ENCODE assay signal across 23 cellular contexts in genomic region chr18:41975287-41975683, GRCh38. TPM values are rescaled to one million over a fixed set of nuclear protein-coding genes. Genes with fewer than 3 reads are reported as not detected.
DNase-seq lines count a peak whose midpoint lies in the region; ATAC-seq, FAIRE-seq and TF ChIP-seq lines count a peak whose summit lies in the region.
"Had no signal": no experiment of that assay in that cellular context is flagged by ENCODE, and none has a peak within 500 bp of the region (broad histone marks: within the 10 kb centered on the region; RNA-seq: fewer than 3 reads in every experiment).

No MANE protein-coding gene starts in this region.

- ATAC-seq in activated CD4-positive, alpha-beta T cell treated with anti-CD3 and anti-CD28 coated beads for 36 hours: peak; percentile 45
- ATAC-seq in GM12878 (no peak), GM18873 (IDR thresholded peaks at IDR 0.05; ENCODE audit: low FRiP score, unreplicated experiment) (no peak)
- peak; percentile 68 for ATAC-seq in stimulated activated naive CD8-positive, alpha-beta T cell treated with anti-CD3 and anti-CD28 coated beads, Interleukin-15, Interleukin-2, amounts not matched to agents 100 U/mL and 50 U/mL, for 24 hours
- ATAC-seq: HCT116, Panc1 had no signal

- BruUV-seq in GM12878 (replicated peaks; lab: Mats Ljungman, UMichigan): no TSS peak

- H3K4me2 ChIP-seq in GM12878 (ENCODE audit: control insufficient read depth, insufficient read depth): no peak overlapping the region
- H3K4me2 ChIP-seq: BLaER1 had no signal

- H3K4me1 ChIP-seq in cardiac muscle cell (ENCODE audit: low read depth) (peaks cover 16% of the 10 kb centered on the region), left ventricle myocardium inferior (no peaks in the 10 kb centered on the region), GM12878 (ENCODE audit: control insufficient read depth, insufficient read depth, low read length) (peaks cover 10% of the 10 kb centered on the region)

- H4K20me1 ChIP-seq in GM12878 (ENCODE audit: control insufficient read depth, insufficient read depth): no peaks in the 10 kb centered on the region

- no peaks in the 10 kb centered on the region for H3K27me3 Mint-ChIP-seq in activated CD4-positive, alpha-beta T cell treated with anti-CD3 and anti-CD28 coated beads for 36 hours
- H3K27me3 Mint-ChIP-seq: CD8-positive, alpha-beta memory T cell had no signal

- DNase-seq in activated CD4-positive, alpha-beta T cell treated with anti-CD3 and anti-CD28 coated beads for 36 hours: no peak
- no peak for DNase-seq in activated CD4-positive, alpha-beta T cell treated with anti-CD3 and anti-CD28 coated beads for 1 hour
- DNase-seq in cardiac muscle cell (ENCODE audit: low read depth in 1 of 2, low spot score in 1 of 2): no peak
- DNase-seq in left ventricle myocardium inferior: no peak
- DNase-seq in GM12878 (ENCODE audit: low read depth, low spot score): no peak
- no peak for DNase-seq in stimulated activated naive CD8-positive, alpha-beta T cell treated with anti-CD3 and anti-CD28 coated beads, Interleukin-15, Interleukin-2, amounts not matched to agents 100 U/mL and 50 U/mL, for 24 hours
- no peak for DNase-seq in effector CD4-positive, alpha-beta T cell
- DNase-seq: ACHN, KG1, NCI-H1105, NCI-H2029 treated with DMSO at 0.1 percent for 48 hours, NCI-H226, NCI-H510A treated with DMSO at 0.1 percent for 48 hours, NCI-H82 had no signal

- no peaks in the 10 kb centered on the region for H3K9me3 ChIP-seq in cardiac muscle cell (ENCODE audit: low read depth)
- H3K9me3 ChIP-seq in left ventricle myocardium inferior (replicated peaks): no peaks in the 10 kb centered on the region
- no peaks in the 10 kb centered on the region for H3K9me3 ChIP-seq in GM12878 (replicated peaks; ENCODE audit: control insufficient read depth, insufficient read depth, low read length)
- H3K9me3 ChIP-seq: BLaER1 had no signal

- H3K9me3 Mint-ChIP-seq in activated CD4-positive, alpha-beta T cell treated with anti-CD3 and anti-CD28 coated beads for 36 hours (ENCODE audit: low read depth): no peaks in the 10 kb centered on the region
- H3K9me3 Mint-ChIP-seq: CD8-positive, alpha-beta memory T cell had no signal

- no peak for TF ChIP-seq RAD21 in GM12878 (IDR thresholded peaks at IDR 0.05; ENCODE audit: insufficient read depth, low read depth, low read length)

- peaks cover 47% of the 10 kb centered on the region for H3K4me1 Mint-ChIP-seq in activated CD4-positive, alpha-beta T cell treated with anti-CD3 and anti-CD28 coated beads for 36 hours

- no peak for TF ChIP-seq EP300 in GM12878 (IDR thresholded peaks at IDR 0.05; ENCODE audit: borderline replicate concordance in 1 of 2, control insufficient read depth in 1 of 2, low read depth in 2 of 2, low read length in 2 of 2)

- CTCF ChIA-PET in activated CD4-positive, alpha-beta T cell treated with anti-CD3 and anti-CD28 coated beads for 36 hours (lab: Charles Lee): interaction anchor here (0.9 to 1.4 kb wide), 2 partner anchors 20 to 23 kb away, joined by 3 read pairs; partner anchors contain the start of gene PIK3C3
- CTCF ChIA-PET in GM12878 (lab: Yijun Ruan, JAX): interaction anchor here (1.0 to 1.6 kb wide), 4 partner anchors 22 to 76 kb away, joined by 3 to 5 read pairs (median 4); no protein-coding TSS in a partner anchor

- FAIRE-seq in GM12878 (lab: Jason Lieb, UNC): no peak
- FAIRE-seq: G401.6, H1, HTR-8/SVneo had no signal

- peaks cover 26% of the 10 kb centered on the region for H3K36me3 Mint-ChIP-seq in activated CD4-positive, alpha-beta T cell treated with anti-CD3 and anti-CD28 coated beads for 36 hours (ENCODE audit: low read depth)

- TF ChIP-seq POLR2A in GM12878 (IDR thresholded peaks at IDR 0.05; ENCODE audit: low read depth, low read length): no peak

- no peak overlapping the region for H3K9ac ChIP-seq in GM12878 (ENCODE audit: control insufficient read depth, insufficient read depth, low read length)
- H3K9ac ChIP-seq: BLaER1 had no signal

- H3K79me2 ChIP-seq in GM12878 (ENCODE audit: control insufficient read depth, insufficient read depth, low read length): peaks cover 17% of the 10 kb centered on the region

- H3K27ac Mint-ChIP-seq in activated CD4-positive, alpha-beta T cell treated with anti-CD3 and anti-CD28 coated beads for 36 hours: no peak overlapping the region

- no peak overlapping the region for H2AFZ ChIP-seq in GM12878 (ENCODE audit: control insufficient read depth, low read depth, low read length)

- H3K4me3 ChIP-seq in cardiac muscle cell: no peak overlapping the region
- H3K4me3 ChIP-seq in left ventricle myocardium inferior: no peak overlapping the region
- no peak overlapping the region for H3K4me3 ChIP-seq in GM12878
- H3K4me3 ChIP-seq: BLaER1 had no signal

- peaks cover 13% of the 10 kb centered on the region for H3K36me3 ChIP-seq in cardiac muscle cell
- peaks cover 20% of the 10 kb centered on the region for H3K36me3 ChIP-seq in left ventricle myocardium inferior
- peaks cover 0 to 8% of the 10 kb centered on the region in 2 experiments; a peak in 1 of 4 replicates for H3K36me3 ChIP-seq in GM12878 (ENCODE audit: control insufficient read depth in 2 of 2, insufficient read depth in 2 of 2, low read length in 1 of 2)

- H3K27ac ChIP-seq in cardiac muscle cell: peak overlapping the region; percentile 37
- no peak overlapping the region for H3K27ac ChIP-seq in left ventricle myocardium inferior (replicated peaks)
- H3K27ac ChIP-seq in GM12878 (ENCODE audit: control insufficient read depth, insufficient read depth): no peak overlapping the region
- H3K27ac ChIP-seq: 22Rv1, BLaER1 had no signal

- WGBS in GM12878 (ENCODE audit: insufficient coverage, insufficient replicate concordance, low lambda C conversion rate, missing lambda C conversion rate): 94% methylated on average over 5 of the region's 5 CpGs

- POLR2A ChIA-PET in activated CD4-positive, alpha-beta T cell treated with anti-CD3 and anti-CD28 coated beads for 36 hours (lab: Charles Lee): no interaction called here
- POLR2A ChIA-PET in GM12878 (lab: Charles Lee): interaction anchor here (0.9 to 1.3 kb wide), 2 partner anchors 11 to 21 kb away, joined by 4 to 7 read pairs; no protein-coding TSS in a partner anchor

- intact Hi-C loops in activated CD4-positive, alpha-beta T cell treated with anti-CD3 and anti-CD28 coated beads for 36 hours (cut with DNase I, micrococcal nuclease): no loop called here
- intact Hi-C loops in left ventricle myocardium inferior (cut with micrococcal nuclease) (no loop called here), GM12878 (cut with micrococcal nuclease; ENCODE audit: unreplicated experiment) (no loop called here)

- SMC1A ChIA-PET in GM12878 (lab: Charles Lee; ENCODE audit: uncharacterized antibody, unreplicated experiment): interaction anchor here (0.9 to 1.7 kb wide), 9 partner anchors 9 to 139 kb away, joined by 3 to 5 read pairs (median 3); no protein-coding TSS in a partner anchor

- no peak overlapping the region for H3K4me3 Mint-ChIP-seq in activated CD4-positive, alpha-beta T cell treated with anti-CD3 and anti-CD28 coated beads for 36 hours

- in situ Hi-C loops in GM12878 (cut with MboI): no loop called here

- H3K27me3 ChIP-seq in cardiac muscle cell (no peaks in the 10 kb centered on the region), left ventricle myocardium inferior (ENCODE audit: low read depth) (no peaks in the 10 kb centered on the region), GM12878 (replicated peaks in 1 of 2; ENCODE audit: control insufficient read depth in 2 of 2, insufficient read depth in 2 of 2, low read length in 1 of 2) (no peaks in the 10 kb centered on the region)
- H3K27me3 ChIP-seq: BLaER1 had no signal

- TF ChIP-seq CTCF in cardiac muscle cell (IDR thresholded peaks at IDR 0.05; ENCODE audit: low read depth, low read length) (no peak), left ventricle myocardium inferior (IDR thresholded peaks at IDR 0.05; ENCODE audit: borderline replicate concordance) (no peak), GM12878 (IDR thresholded peaks at IDR 0.05 in 2 of 3, conservative IDR thresholded peaks at IDR 0.05 in 1 of 3; ENCODE audit: control insufficient read depth in 2 of 3, extremely low read depth in 1 of 3, insufficient read depth in 1 of 3, low read depth in 3 of 3, low read length in 3 of 3) (no peak)

- RAD21 ChIA-PET in GM12878 (lab: Charles Lee; ENCODE audit: unreplicated experiment): interaction anchor here (1.0 to 1.5 kb wide), 4 partner anchors 10 to 29 kb away, joined by 3 to 5 read pairs (median 4); no protein-coding TSS in a partner anchor

TF ChIP-seq in GM12878, 131 proteins besides CTCF, POLR2A, EP300 and RAD21:
- TF ChIP-seq CHD2 (IDR thresholded peaks at IDR 0.05; ENCODE audit: borderline replicate concordance, low read depth, low read length): no peak
- TF ChIP-seq NR2C1 (IDR thresholded peaks at IDR 0.05): no peak
- 0 out of 2 replicates have a peak, but pooled peaks have one; percentile 1 for TF ChIP-seq MTA2 (IDR thresholded peaks at IDR 0.05; ENCODE audit: low read depth)

RNA-seq across cellular contexts. Expression of gene PIK3C3, which starts 20.3 kb away (rescaled TPM):
- 10 to 100 TPM; 37.5 to 51.7 TPM for total RNA-seq in activated CD4-positive, alpha-beta T cell treated with anti-CD3 and anti-CD28 coated beads for 36 hours
- total RNA-seq in cardiac muscle cell (36.8 and 41.0 TPM in 2 replicates), left ventricle myocardium inferior (33.2 TPM), GM12878 (2014; rRNA removed) (14.4 and 24.7 TPM in 2 replicates), GM12878 (2014; rRNA removed; fragmentation: Illumina TruSeq; extraction: Trizol) (30.8 and 37.4 TPM in 2 replicates), GM12878 (2021) (33.8 and 33.9 TPM in 2 replicates)
- polyA plus RNA-seq in cardiac muscle cell (29.6 and 37.5 TPM in 2 replicates), GM12878 (2011; rRNA removed) (131 and 208 TPM in 2 replicates), GM12878 (2014; fragmentation: Illumina TruSeq; extraction: Trizol) (26.6 and 34.2 TPM in 2 replicates), GM12878 (2014; fragmentation: Nextera tagmentation; extraction: Ambion mirVana) (10 to 100 TPM; 20.1 to 37.7 TPM), GM12878 (2014; rRNA removed) (22.5 and 24.0 TPM in 2 replicates), GM12878 (2016; fragmentation: Nextera tagmentation; extraction: Ambion mirVana) (10 to 100 TPM; 41.8 to 42.6 TPM)
- total RNA-seq in GM12878 (2013; cell fraction: nucleolus; rRNA removed): 376 and 389 TPM in 2 replicates
- polyA plus RNA-seq in GM12878 (2011; ENCODE audit: low read depth): 30.6 TPM
- polyA plus RNA-seq in GM12878 (2011; cell fraction: cytosol; rRNA removed): 59.0 and 78.0 TPM in 2 replicates
- 118 and 123 TPM in 2 replicates for polyA plus RNA-seq in GM12878 (2011; cell fraction: nucleus; rRNA removed)
- polyA plus RNA-seq in GM12878 (2012): 36.9 and 52.3 TPM in 2 replicates
- 164 and 202 TPM in 2 replicates for polyA minus RNA-seq in GM12878 (2011; rRNA and poly(A)+ RNA removed)
- polyA minus RNA-seq in GM12878 (2011; cell fraction: cytosol; rRNA and poly(A)+ RNA removed): 30.2 and 36.2 TPM in 2 replicates
- 163 and 245 TPM in 2 replicates for polyA minus RNA-seq in GM12878 (2011; cell fraction: nucleus; rRNA and poly(A)+ RNA removed)

Comparison
In these comparisons a context has a peak if more than half of its experiments do, and no peak if none do; other contexts are left out.
1. ATAC-seq: peak in activated CD4-positive, alpha-beta T cell treated with anti-CD3 and anti-CD28 coated beads for 36 hours (single experiment) and stimulated activated naive CD8-positive, alpha-beta T cell treated with anti-CD3 and anti-CD28 coated beads, Interleukin-15, Interleukin-2, amounts not matched to agents 100 U/mL and 50 U/mL, for 24 hours (single experiment); none in GM12878 (single experiment) and GM18873 (single experiment).